In genomic region chr4:125389713-125390112, GRCh38 we compare ENCODE assay signal across 11 cellular contexts.
DNase-seq lines count a peak whose midpoint lies in the region; ATAC-seq and TF ChIP-seq lines count a peak whose summit lies in the region.
"Had no signal": no experiment of that assay in that cellular context is flagged by ENCODE, and none has a peak within 500 bp of the region (broad histone marks: within the 10 kb centered on the region; RNA-seq: fewer than 3 reads in every experiment).

No MANE protein-coding gene starts in this region.

- CTCF ChIA-PET in AG04449 (lab: Yijun Ruan, JAX), result no interaction called here

- no peak overlapping the region for H3K4me3 ChIP-seq in AG04449 (ENCODE audit: low read depth, low read length)
- H3K4me3 ChIP-seq: adrenal gland; BLaER1 treated with 17β-estradiol and CSF1 and Interleukin-3, amounts not matched to agents 10 nM and 100 nM had no signal

- peak overlapping the region in 1 of 2 donors; percentile 54 for H3K27ac Mint-ChIP-seq in natural killer cell treated with Interleukin-12 subunit alpha and Interleukin-12 subunit beta and Interleukin-15 and Interleukin-18, amount 100 ng/mL, for 72 hours
- no peak overlapping the region for H3K27ac Mint-ChIP-seq in activated T-helper 2 cell treated with anti-CD3 and anti-CD28 coated beads, Interferon-gamma antibody, Interleukin-2, Interleukin-4, amounts not matched to agents 10 μg/mL and 5 μg/mL and 100 μg/mL, durations not matched to agents 14 hours and 24 hours and 36 hours

- H3K27me3 Mint-ChIP-seq in natural killer cell treated with Interleukin-12 subunit alpha and Interleukin-12 subunit beta and Interleukin-15 and Interleukin-18, amount 100 ng/mL, for 72 hours, result no peaks in the 10 kb centered on the region
- H3K27me3 Mint-ChIP-seq in activated T-helper 2 cell treated with anti-CD3 and anti-CD28 coated beads, Interferon-gamma antibody, Interleukin-2, Interleukin-4, amounts not matched to agents 10 μg/mL and 5 μg/mL and 100 μg/mL, durations not matched to agents 14 hours and 24 hours and 36 hours (ENCODE audit: low read depth), result no peaks in the 10 kb centered on the region

- H3K4me1 Mint-ChIP-seq in natural killer cell treated with Interleukin-12 subunit alpha and Interleukin-12 subunit beta and Interleukin-15 and Interleukin-18, amount 100 ng/mL, for 72 hours (ENCODE audit: low read depth in 2 of 2), result peaks cover 19 to 25% of the 10 kb centered on the region in 2 donors
- H3K4me1 Mint-ChIP-seq in activated T-helper 2 cell treated with anti-CD3 and anti-CD28 coated beads, Interferon-gamma antibody, Interleukin-2, Interleukin-4, amounts not matched to agents 10 μg/mL and 5 μg/mL and 100 μg/mL, durations not matched to agents 14 hours and 24 hours and 36 hours (ENCODE audit: low read depth), result no peaks in the 10 kb centered on the region

- no peak for TF ChIP-seq CTCF in AG04449 (IDR thresholded peaks at IDR 0.05; ENCODE audit: insufficient read depth, low read length, missing control alignments)

- POLR2A ChIA-PET in AG04449 (lab: Yijun Ruan, JAX), result interaction anchor here (0.6 to 0.7 kb wide), 2 partner anchors 75 to 878 kb away, joined by 3 to 4 read pairs; partner anchors contain the start of gene FAT4

- H3K9me3 Mint-ChIP-seq in natural killer cell treated with Interleukin-12 subunit alpha and Interleukin-12 subunit beta and Interleukin-15 and Interleukin-18, amount 100 ng/mL, for 72 hours, result no peaks in the 10 kb centered on the region
- no peaks in the 10 kb centered on the region for H3K9me3 Mint-ChIP-seq in activated T-helper 2 cell treated with anti-CD3 and anti-CD28 coated beads, Interferon-gamma antibody, Interleukin-2, Interleukin-4, amounts not matched to agents 10 μg/mL and 5 μg/mL and 100 μg/mL, durations not matched to agents 14 hours and 24 hours and 36 hours

- no peaks in the 10 kb centered on the region for H3K36me3 Mint-ChIP-seq in natural killer cell treated with Interleukin-12 subunit alpha and Interleukin-12 subunit beta and Interleukin-15 and Interleukin-18, amount 100 ng/mL, for 72 hours
- no peaks in the 10 kb centered on the region for H3K36me3 Mint-ChIP-seq in activated T-helper 2 cell treated with anti-CD3 and anti-CD28 coated beads, Interferon-gamma antibody, Interleukin-2, Interleukin-4, amounts not matched to agents 10 μg/mL and 5 μg/mL and 100 μg/mL, durations not matched to agents 14 hours and 24 hours and 36 hours (ENCODE audit: low read depth)

- DNase-seq in AG04449 (ENCODE audit: low read depth, low spot score) (peak; percentile 85), RKO (ENCODE audit: low spot score) (peak; percentile 22), fibroblast of gingiva (ENCODE audit: low read depth) (peak; percentile 98), NCI-H1436 treated with DMSO at 0.1 percent for 48 hours (lab: John Stamatoyannopoulos, UW) (no peak)
- no peak for DNase-seq in natural killer cell treated with Interleukin-12 subunit alpha and Interleukin-12 subunit beta and Interleukin-15 and Interleukin-18, amount 100 ng/mL, for 72 hours (ENCODE audit: low spot score)
- DNase-seq in activated T-helper 2 cell treated with anti-CD3 and anti-CD28 coated beads, Interferon-gamma antibody, Interleukin-2, Interleukin-4, amounts not matched to agents 10 μg/mL and 5 μg/mL and 100 μg/mL, durations not matched to agents 14 hours and 24 hours and 36 hours (ENCODE audit: low spot score), result no peak
- no peak for DNase-seq in activated naive CD4-positive, alpha-beta T cell treated with Interleukin-2 at 50 U/mL for 16 hours
- DNase-seq: adrenal gland, NCI-H1092 treated with DMSO at 0.1 percent for 48 hours had no signal

- no peak for ATAC-seq in natural killer cell treated with Interleukin-12 subunit alpha and Interleukin-12 subunit beta and Interleukin-15 and Interleukin-18, amount 100 ng/mL, for 72 hours
- no peak for ATAC-seq in GM21390 (IDR thresholded peaks at IDR 0.05; ENCODE audit: unreplicated experiment)

- intact Hi-C loops in activated T-helper 2 cell treated with anti-CD3 and anti-CD28 coated beads, Interferon-gamma antibody, Interleukin-2, Interleukin-4, amounts not matched to agents 10 μg/mL and 5 μg/mL and 100 μg/mL, durations not matched to agents 14 hours and 24 hours and 36 hours (cut with micrococcal nuclease), result loop anchor here (10.0 kb wide), 1 partner anchor 535 kb away; no protein-coding TSS in a partner anchor

- H3K4me3 Mint-ChIP-seq in natural killer cell treated with Interleukin-12 subunit alpha and Interleukin-12 subunit beta and Interleukin-15 and Interleukin-18, amount 100 ng/mL, for 72 hours, result peak overlapping the region; percentile 44
- H3K4me3 Mint-ChIP-seq in activated T-helper 2 cell treated with anti-CD3 and anti-CD28 coated beads, Interferon-gamma antibody, Interleukin-2, Interleukin-4, amounts not matched to agents 10 μg/mL and 5 μg/mL and 100 μg/mL, durations not matched to agents 14 hours and 24 hours and 36 hours (ENCODE audit: low read depth), result no peak overlapping the region

Comparison
In these comparisons a context has a peak if more than half of its experiments do, and no peak if none do; other contexts are left out.
1. DNase-seq: peak in AG04449 (single experiment), RKO (single experiment) and fibroblast of gingiva (single experiment); none in natural killer cell treated with Interleukin-12 subunit alpha and Interleukin-12 subunit beta and Interleukin-15 and Interleukin-18, amount 100 ng/mL, for 72 hours (single experiment), NCI-H1436 treated with DMSO at 0.1 percent for 48 hours (single experiment), activated T-helper 2 cell treated with anti-CD3 and anti-CD28 coated beads, Interferon-gamma antibody, Interleukin-2, Interleukin-4, amounts not matched to agents 10 μg/mL and 5 μg/mL and 100 μg/mL, durations not matched to agents 14 hours and 24 hours and 36 hours (single experiment) and activated naive CD4-positive, alpha-beta T cell treated with Interleukin-2 at 50 U/mL for 16 hours (single experiment).